In genomic region chr19:47765522-47766358, GRCh38 we compare ENCODE assay signal across 9 cellular contexts. TPM values are rescaled to one million over a fixed set of nuclear protein-coding genes. Genes with fewer than 3 reads are reported as not detected.
DNase-seq lines count a peak whose midpoint lies in the region; ATAC-seq and TF ChIP-seq lines count a peak whose summit lies in the region.
"Had no signal": no experiment of that assay in that cellular context is flagged by ENCODE, and none has a peak within 500 bp of the region (broad histone marks: within the 10 kb centered on the region; RNA-seq: fewer than 3 reads in every experiment).

No MANE protein-coding gene starts in this region.

- TF ChIP-seq POLR2A in tibial nerve (IDR thresholded peaks at IDR 0.05), result no peak

- H3K9me3 ChIP-seq in lung (ENCODE audit: control insufficient read depth in 2 of 2, insufficient read depth in 1 of 2, low read length in 1 of 2) (no peaks in the 10 kb centered on the region), tibial nerve (no peaks in the 10 kb centered on the region)

- peak in 1 of 2 donors; percentile 10 for TF ChIP-seq EP300 in tibial nerve (IDR thresholded peaks at IDR 0.05)

- 37 to 39% methylated on average over 18 to 19 of the region's 19 CpGs for WGBS in lung, 2 donors
- 28 to 29% methylated on average over 19 of the region's 19 CpGs for WGBS in tibial nerve, 2 donors

- no peaks in the 10 kb centered on the region for H3K36me3 ChIP-seq in lung (ENCODE audit: control insufficient read depth in 2 of 2, insufficient read depth in 2 of 2, low read length in 2 of 2)
- H3K36me3 ChIP-seq in tibial nerve, result no peaks in the 10 kb centered on the region

- H3K27me3 ChIP-seq in lung (ENCODE audit: control insufficient read depth, insufficient read depth) (no peaks in the 10 kb centered on the region), tibial nerve (no peaks in the 10 kb centered on the region)

- TF ChIP-seq CTCF in choroid plexus epithelial cell (conservative IDR thresholded peaks at IDR 0.05; ENCODE audit: low read depth, low read length) (peak; percentile 93), lung (IDR thresholded peaks at IDR 0.05; ENCODE audit: control extremely low read depth, extremely low read depth) (peak; percentile 70), tibial nerve (IDR thresholded peaks at IDR 0.05) (peak; percentile 66 to 91 (median 75))

- DNase-seq in DMS53 treated with DMSO at 0.1 percent for 48 hours (lab: John Stamatoyannopoulos, UW; ENCODE audit: unreplicated experiment) (peak; percentile 52), LHCN-M2 (ENCODE audit: low read depth) (peak; percentile 36), T-helper 9 cell (peak; percentile 40), choroid plexus epithelial cell (ENCODE audit: low read depth) (peak; percentile 70), lung (ENCODE audit: low spot score) (peak; percentile 63), tibial nerve (ENCODE audit: low spot score in 2 of 2) (peak in 1 of 2 donors; percentile 50)

- H3K27ac ChIP-seq in lung (ENCODE audit: low read depth in 1 of 2, low read length in 1 of 2) (no peak overlapping the region), tibial nerve (peak overlapping the region in 1 of 4 donors; percentile 51)

- peaks cover 0 to 3% of the 10 kb centered on the region in 2 donors for H3K4me1 ChIP-seq in lung (ENCODE audit: control insufficient read depth in 2 of 2, insufficient read depth in 2 of 2, low read length in 2 of 2)
- H3K4me1 ChIP-seq in tibial nerve, result peaks cover 0 to 18% (median 2%) of the 10 kb centered on the region in 4 donors

- H3K4me3 ChIP-seq in choroid plexus epithelial cell (ENCODE audit: low read depth, low read length) (no peak overlapping the region), lung (no peak overlapping the region), tibial nerve (no peak overlapping the region)

- ATAC-seq in lung (ENCODE audit: insufficient read depth, low FRiP score) (no peak), HG03196 (IDR thresholded peaks at IDR 0.05; ENCODE audit: unreplicated experiment) (no peak), GM21423 (IDR thresholded peaks at IDR 0.05; ENCODE audit: unreplicated experiment) (no peak)

RNA-seq across cellular contexts. Expression of gene SELENOW, which starts 12.8 kb away (rescaled TPM):
- 583 and 734 TPM in 2 replicates for total RNA-seq in LHCN-M2 (2014; rRNA removed)
- 307 TPM for polyA plus RNA-seq in LHCN-M2 (2012)
- total RNA-seq in lung, result 100 to 1,000 TPM; 104 to 347 TPM
- 100 to 1,000 TPM; 345 to 532 TPM for polyA plus RNA-seq in lung
- 100 to 1,000 TPM; 495 to 841 (median 572) TPM for total RNA-seq in tibial nerve

RNA-seq across cellular contexts. Expression of gene NOP53, which starts 20.4 kb away (rescaled TPM):
- total RNA-seq in LHCN-M2 (2014; rRNA removed) (78.7 and 86.8 TPM in 2 replicates), lung (100 to 1,000 TPM; 146 to 188 TPM), tibial nerve (100 to 1,000 TPM; 320 to 532 (median 408) TPM)
- 182 TPM for polyA plus RNA-seq in LHCN-M2 (2012)
- polyA plus RNA-seq in lung, result 100 to 1,000 TPM; 198 to 498 TPM

RNA-seq across cellular contexts. Expression of gene TPRX1, which starts 38.6 kb away (rescaled TPM):
- total RNA-seq in LHCN-M2 (2014; rRNA removed) (not detected in 2 replicates), lung (not detected), tibial nerve (not detected)
- polyA plus RNA-seq in LHCN-M2 (2012), result not detected
- not detected for polyA plus RNA-seq in lung
- total RNA-seq: T-helper 2 cell treated with Interferon-gamma antibody and Interleukin-4, amounts not matched to agents 100 ng/mL and 5 ng/mL, for 36 hours had no signal

RNA-seq across cellular contexts. Expression of gene EHD2, which starts 52.5 kb away (rescaled TPM):
- total RNA-seq in LHCN-M2 (2014; rRNA removed), result 66.0 and 75.3 TPM in 2 replicates
- 260 TPM for polyA plus RNA-seq in LHCN-M2 (2012)
- total RNA-seq in lung, result 100 to 1,000 TPM; 177 to 190 TPM
- 10 to 100 TPM; 68.0 to 76.5 TPM for polyA plus RNA-seq in lung
- 100 to 1,000 TPM; 128 to 196 (median 159) TPM for total RNA-seq in tibial nerve

RNA-seq across cellular contexts. Expression of gene CRX, which starts 56.0 kb away (rescaled TPM):
- total RNA-seq in LHCN-M2 (2014; rRNA removed) (not detected in 2 replicates), lung (not detected), tibial nerve (not detected)
- polyA plus RNA-seq in LHCN-M2 (2012), result not detected
- polyA plus RNA-seq in lung, result under 1 TPM in 1 of 2 donors, not detected in 1; 0.02 TPM
- total RNA-seq: T-helper 2 cell treated with Interferon-gamma antibody and Interleukin-4, amounts not matched to agents 100 ng/mL and 5 ng/mL, for 36 hours had no signal
